9 cellular contexts compared by ENCODE assay signal in the genomic region with DNA sequence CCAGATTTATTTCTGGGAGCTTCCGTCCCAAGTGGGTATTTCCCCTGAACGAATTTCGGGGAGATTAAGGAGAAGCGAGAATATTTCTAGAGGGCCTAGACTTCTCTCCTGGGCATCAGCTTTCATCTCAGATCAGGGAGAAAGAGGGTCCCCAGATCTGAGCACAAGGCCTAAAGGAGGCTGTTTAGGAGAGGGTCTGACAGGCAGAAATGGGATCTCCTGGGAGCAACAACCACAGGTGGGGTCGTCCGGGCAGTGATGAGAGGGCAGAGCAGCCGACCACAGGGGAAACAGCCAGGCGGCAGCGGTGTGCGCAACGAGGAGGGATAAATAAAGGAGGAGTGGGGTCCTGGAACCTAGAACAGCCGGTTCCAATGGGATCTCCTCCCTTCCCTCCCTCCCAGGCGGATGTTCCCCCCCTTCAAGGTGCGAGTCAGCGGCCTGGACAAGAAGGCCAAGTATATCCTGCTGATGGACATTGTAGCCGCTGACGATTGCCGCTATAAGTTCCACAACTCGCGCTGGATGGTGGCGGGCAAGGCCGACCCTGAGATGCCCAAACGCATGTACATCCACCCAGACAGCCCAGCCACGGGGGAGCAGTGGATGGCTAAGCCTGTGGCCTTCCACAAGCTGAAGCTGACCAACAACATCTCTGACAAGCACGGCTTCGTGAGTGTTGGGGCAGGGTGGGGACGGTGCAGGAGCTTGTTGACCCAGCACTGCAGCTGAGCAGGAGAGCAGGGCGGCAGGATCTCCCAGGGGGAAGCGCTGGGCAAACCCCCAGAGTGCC. TPM values are rescaled to one million over a fixed set of nuclear protein-coding genes. Genes with fewer than 3 reads are reported as not detected.
A peak's percentile ranks its signal among the peaks of the same experiment; 100 is the strongest.
DNase-seq lines count a peak whose midpoint lies in the region; ATAC-seq and TF ChIP-seq lines count a peak whose summit lies in the region.
"Had no signal": no experiment of that assay in that cellular context is flagged by ENCODE, and none has a peak within 500 bp of the region (broad histone marks: within the 10 kb centered on the region; RNA-seq: fewer than 3 reads in every experiment).

No MANE protein-coding gene starts in this region.

- TF ChIP-seq CTCF in fibroblast of pulmonary artery (IDR thresholded peaks at IDR 0.05; ENCODE audit: low read length, missing control alignments), result no peak
- no peak for TF ChIP-seq CTCF in psoas muscle (IDR thresholded peaks at IDR 0.05)

- CTCF ChIA-PET in CD4-positive, alpha-beta memory T cell (lab: Charles Lee; ENCODE audit: partially characterized antibody), result interaction anchor here (0.8 to 1.3 kb wide), 3 partner anchors 9 to 234 kb away, joined by 3 read pairs; no protein-coding TSS in a partner anchor

- no peaks in the 10 kb centered on the region for H3K9me3 ChIP-seq in CD4-positive, alpha-beta memory T cell (ENCODE audit: control insufficient read depth in 1 of 2, low read length in 2 of 2)
- H3K9me3 ChIP-seq in psoas muscle, result no peaks in the 10 kb centered on the region

- intact Hi-C loops in CD4-positive, alpha-beta memory T cell (cut with micrococcal nuclease), result no loop called here
- intact Hi-C loops in psoas muscle (cut with DNase I), result loop anchor here in 1 of 2 donors (5.0 kb wide), 1 partner anchor 399 kb away; no protein-coding TSS in a partner anchor

- POLR2A ChIA-PET in CD4-positive, alpha-beta memory T cell (lab: Charles Lee; ENCODE audit: partially characterized antibody), result interaction anchor here (0.6 to 1.3 kb wide), 2 partner anchors 11 to 670 kb away, joined by 3 to 4 read pairs; no protein-coding TSS in a partner anchor

- peaks cover 27 to 55% (median 43%) of the 10 kb centered on the region in 4 donors for H3K4me1 Mint-ChIP-seq in CD4-positive, alpha-beta memory T cell

- peaks cover 0 to 10% (median 0%) of the 10 kb centered on the region in 8 donors for H3K9me3 Mint-ChIP-seq in CD4-positive, alpha-beta memory T cell

- H3K27me3 Mint-ChIP-seq in CD4-positive, alpha-beta memory T cell, result peaks cover 45 to 46% of the 10 kb centered on the region in 2 donors

- peaks cover 56% of the 10 kb centered on the region for H3K27me3 ChIP-seq in CD4-positive, alpha-beta memory T cell (ENCODE audit: insufficient read depth, low read length)
- peaks cover 2 to 92% (median 63%) of the 10 kb centered on the region in 3 donors for H3K27me3 ChIP-seq in psoas muscle (ENCODE audit: insufficient read depth in 3 of 3, low read length in 2 of 3)

- peak overlapping the region in 7 of 8 donors; percentile 36 to 77 (median 71) for H3K4me3 Mint-ChIP-seq in CD4-positive, alpha-beta memory T cell

- WGBS in psoas muscle, 3 donors, result 69 to 71% (median 71%) methylated on average over 26 to 29 of the region's 29 CpGs

- H3K4me3 ChIP-seq in CD4-positive, alpha-beta memory T cell (ENCODE audit: low read length in 2 of 2), result no peak overlapping the region
- H3K4me3 ChIP-seq in fibroblast of pulmonary artery (replicated peaks; ENCODE audit: low read depth, low read length), result peak overlapping the region; percentile 63
- H3K4me3 ChIP-seq in psoas muscle, result peak overlapping the region; percentile 77

- no peaks in the 10 kb centered on the region for H3K36me3 Mint-ChIP-seq in CD4-positive, alpha-beta memory T cell

- no peak; the same call in 2 of the 3 replicates for ATAC-seq in SK-N-SH treated with all-trans-retinoic acid at 6 μM for 48 hours
- ATAC-seq in psoas muscle, result no peak
- no peak for ATAC-seq in esophagus mucosa
- ATAC-seq in GM18858 (IDR thresholded peaks at IDR 0.05; ENCODE audit: unreplicated experiment), result no peak

- no peak overlapping the region for H3K27ac ChIP-seq in CD4-positive, alpha-beta memory T cell (ENCODE audit: low read depth, low read length)
- H3K27ac ChIP-seq in psoas muscle, result peak overlapping the region; percentile 50

- DNase-seq in CD4-positive, alpha-beta memory T cell, result no peak
- no peak for DNase-seq in fibroblast of pulmonary artery (ENCODE audit: low read depth)
- no peak for DNase-seq in psoas muscle
- no peak for DNase-seq in mesenteric fat pad (ENCODE audit: low spot score)
- no peak for DNase-seq in NCI-H1436 treated with DMSO at 0.1 percent for 48 hours (lab: John Stamatoyannopoulos, UW)
- DNase-seq: NCI-H2171 treated with DMSO at 0.1 percent for 48 hours had no signal

- peaks cover 60% of the 10 kb centered on the region for H3K4me1 ChIP-seq in CD4-positive, alpha-beta memory T cell (ENCODE audit: insufficient read depth, low read length)
- peaks cover 33% of the 10 kb centered on the region for H3K4me1 ChIP-seq in psoas muscle

- H3K36me3 ChIP-seq in CD4-positive, alpha-beta memory T cell (ENCODE audit: insufficient read depth, low read length), result no peaks in the 10 kb centered on the region
- H3K36me3 ChIP-seq in psoas muscle (ENCODE audit: insufficient read depth in 1 of 2, low read depth in 1 of 2), result no peaks in the 10 kb centered on the region

- H3K27ac Mint-ChIP-seq in CD4-positive, alpha-beta memory T cell, result peak overlapping the region in 1 of 7 donors; percentile 39

TF ChIP-seq in SK-N-SH treated with all-trans-retinoic acid at 6 μM for 48 hours, 23 proteins besides CTCF, POLR2A, EP300 and RAD21:
- no peak for TF ChIP-seq CSRNP3 (CRISPR knock-in tag; IDR thresholded peaks at IDR 0.05)
- 0 out of 2 replicates have a peak, but pooled peaks have one; percentile 38 for TF ChIP-seq ZNF565 (CRISPR knock-in tag; conservative IDR thresholded peaks at IDR 0.05; ENCODE audit: low read depth)
- TF ChIP-seq GLIS3 (CRISPR knock-in tag; IDR thresholded peaks at IDR 0.05), result no peak
- no peak for TF ChIP-seq ISL1 (CRISPR knock-in tag; IDR thresholded peaks at IDR 0.05)

RNA-seq across cellular contexts. Expression of gene TBX2, which starts 1.8 kb away (rescaled TPM):
- not detected for total RNA-seq in CD4-positive, alpha-beta memory T cell
- polyA plus RNA-seq in CD4-positive, alpha-beta memory T cell, result not detected
- total RNA-seq in psoas muscle, result 1 to 10 TPM; 6.3 to 8.7 (median 8.7) TPM
- 1 to 10 TPM; 3.5 to 5.2 (median 5.1) TPM for polyA plus RNA-seq in psoas muscle
- total RNA-seq in mesenteric fat pad, result 16.1 TPM
- 1.6 TPM for total RNA-seq in esophagus mucosa

RNA-seq across cellular contexts. Expression of gene TBX4, which starts 50.7 kb away (rescaled TPM):
- total RNA-seq in CD4-positive, alpha-beta memory T cell, result not detected
- not detected for polyA plus RNA-seq in CD4-positive, alpha-beta memory T cell
- total RNA-seq in psoas muscle (under 1 TPM in 1 of 4 donors, not detected in 3; 0.22 TPM), mesenteric fat pad (0.19 TPM), esophagus mucosa (not detected)
- polyA plus RNA-seq in psoas muscle, result not detected

Comparison
In these comparisons a context has a peak if more than half of its experiments do, and no peak if none do; other contexts are left out.
1. H3K4me3 ChIP-seq: peak in fibroblast of pulmonary artery (single experiment) and psoas muscle (single experiment); none in CD4-positive, alpha-beta memory T cell (0 of 2).